ENCODE assay signal across 8 cellular contexts in genomic region chr3:157160652-157161480, GRCh38.
DNase-seq lines count a peak whose midpoint lies in the region; ATAC-seq and TF ChIP-seq lines count a peak whose summit lies in the region.

No MANE protein-coding gene starts in this region.

- H3K79me2 ChIP-seq in ACC112 (ENCODE audit: control insufficient read depth, insufficient read depth, low read length, unreplicated experiment): peaks cover 46% of the 10 kb centered on the region

- peak overlapping the region; percentile 91 for H2AFZ ChIP-seq in ACC112 (ENCODE audit: low read length, unreplicated experiment)

- no peak for TF ChIP-seq CTCF in GM13977 (IDR thresholded peaks at IDR 0.05; ENCODE audit: extremely low read depth, insufficient read depth, missing control alignments)
- TF ChIP-seq CTCF in VCaP (conservative IDR thresholded peaks at IDR 0.05): no peak

- DNase-seq in GM13977 (ENCODE audit: low spot score): peak; percentile 44
- DNase-seq in NCI-H1930 (lab: John Stamatoyannopoulos, UW): peak; percentile 16 to 45
- DNase-seq in effector CD4-positive, alpha-beta T cell: peak; percentile 48
- DNase-seq in medulla oblongata (ENCODE audit: extremely low spot score): peak; percentile 78
- DNase-seq in stimulated activated CD8-positive, alpha-beta memory T cell treated with anti-CD3 and anti-CD28 coated beads, Interleukin-2, amount 100 ng/mL, for 48 hours (ENCODE audit: low read depth in 2 of 2): peak; percentile 39 to 42

- no peaks in the 10 kb centered on the region for H3K27me3 ChIP-seq in ACC112 (ENCODE audit: insufficient read depth, low read length)

- ATAC-seq in HG02938 (IDR thresholded peaks at IDR 0.05; ENCODE audit: unreplicated experiment): peak; percentile 32

- peaks cover 14% of the 10 kb centered on the region for H3K4me1 ChIP-seq in ACC112 (ENCODE audit: control insufficient read depth, insufficient read depth, low read length, unreplicated experiment)

- peak overlapping the region; percentile 99 for H3K27ac ChIP-seq in ACC112 (ENCODE audit: low read depth, low read length)
- peak overlapping the region; percentile 100 for H3K27ac ChIP-seq in VCaP

- H3K4me3 ChIP-seq in ACC112 (ENCODE audit: low read depth, low read length): peak overlapping the region; percentile 98

- in situ Hi-C loops in GM13977 (cut with MboI; ENCODE audit: low pct_unique_long_range_greater_than_20kb, low sequenced_read_pairs, unreplicated experiment): no loop called here

- H3K36me3 ChIP-seq in ACC112 (ENCODE audit: insufficient read depth, low read length): peaks cover 34% of the 10 kb centered on the region

Comparison
In these comparisons a context has a peak if more than half of its experiments do, and no peak if none do; other contexts are left out.
1. Peak in every context shown above with its lines: DNase-seq, ATAC-seq, H3K4me3 ChIP-seq and H3K27ac ChIP-seq.